Comparison of ENCODE assay signal across 8 cellular contexts in genomic region chr12:120292411-120292660, GRCh38. TPM values are rescaled to one million over a fixed set of nuclear protein-coding genes. Genes with fewer than 3 reads are reported as not detected.
DNase-seq lines count a peak whose midpoint lies in the region; ATAC-seq, FAIRE-seq and TF ChIP-seq lines count a peak whose summit lies in the region.

No MANE protein-coding gene starts in this region.

- H3K9me3 ChIP-seq in body of pancreas (no peaks in the 10 kb centered on the region), mononuclear cell (ENCODE audit: low read depth, low read length) (no peaks in the 10 kb centered on the region)

- peak; percentile 2 for ATAC-seq in HG02885 (IDR thresholded peaks at IDR 0.05; ENCODE audit: poor library complexity, unreplicated experiment)
- ATAC-seq in body of pancreas: peak; percentile 4
- ATAC-seq in sciatic nerve: no peak

- H3K4me3 ChIP-seq in GM08714 (ENCODE audit: low read length) (peak overlapping the region; percentile 57), body of pancreas (peak overlapping the region; percentile 21 to 51), mononuclear cell (ENCODE audit: low read length) (peak overlapping the region; percentile 41)

- H3K36me3 ChIP-seq in body of pancreas (replicated peaks in 1 of 2; ENCODE audit: insufficient read depth in 1 of 2, low read depth in 2 of 2): no peaks in the 10 kb centered on the region

- no peak for DNase-seq in body of pancreas
- DNase-seq in NCI-H1436 treated with DMSO at 0.1 percent for 48 hours (lab: John Stamatoyannopoulos, UW): no peak
- DNase-seq in sciatic nerve (ENCODE audit: low spot score): no peak
- DNase-seq in H54 (ENCODE audit: insufficient read length, low spot score): no peak
- DNase-seq in hippocampal formation (lab: John Stamatoyannopoulos, UW): no peak

- 0% methylated on average over 17 of the region's 17 CpGs for WGBS in body of pancreas, 2 donors

- FAIRE-seq in H54 (lab: Jason Lieb, UNC): no peak

- H3K4me1 ChIP-seq in body of pancreas: peaks cover 18% of the 10 kb centered on the region
- peaks cover 34% of the 10 kb centered on the region for H3K4me1 ChIP-seq in mononuclear cell (ENCODE audit: insufficient read depth, low read length)

- intact Hi-C loops in body of pancreas (cut with DNase I) (no loop called here), sciatic nerve (cut with DNase I) (no loop called here)

- TF ChIP-seq POLR2A in body of pancreas (IDR thresholded peaks at IDR 0.05) (no peak), H54 (IDR thresholded peaks at IDR 0.05; ENCODE audit: low read depth, low read length) (no peak)

- peak overlapping the region; percentile 98 to 99 (median 99) for H3K27ac ChIP-seq in body of pancreas

- no peak for TF ChIP-seq CTCF in body of pancreas (IDR thresholded peaks at IDR 0.05)

- H3K27me3 ChIP-seq in body of pancreas: no peaks in the 10 kb centered on the region
- no peaks in the 10 kb centered on the region for H3K27me3 ChIP-seq in mononuclear cell (ENCODE audit: insufficient read depth, low read length)

RNA-seq across cellular contexts. Expression of gene RNU4-2, which starts 0.6 kb away (rescaled TPM):
- total RNA-seq in body of pancreas (under 1 TPM; under 0.01 TPM), mononuclear cell (under 0.01 TPM), sciatic nerve (15,390 TPM)

RNA-seq across cellular contexts. Expression of gene RNU4-1, which starts 0.7 kb away (rescaled TPM):
- total RNA-seq in body of pancreas (under 1 TPM; under 0.01 TPM), mononuclear cell (under 0.01 TPM), sciatic nerve (1,748 TPM)

RNA-seq across cellular contexts. Expression of gene SIRT4, which starts 9.8 kb away (rescaled TPM):
- total RNA-seq in body of pancreas: 1 to 10 TPM in 1 of 2 donors, under 1 TPM in 1; 0.99 to 6.2 TPM
- 0.10 TPM for total RNA-seq in mononuclear cell
- total RNA-seq in sciatic nerve: 0.76 TPM

RNA-seq across cellular contexts. Expression of gene PXN, which starts 26.8 kb away (rescaled TPM):
- total RNA-seq in body of pancreas (10 to 100 TPM; 29.3 to 35.9 TPM), mononuclear cell (80.8 TPM), sciatic nerve (183 TPM)

RNA-seq across cellular contexts. Expression of gene PLA2G1B, which starts 35.2 kb away (rescaled TPM):
- total RNA-seq in body of pancreas (over 10,000 TPM in 1 of 2 donors, 1,000 to 10,000 TPM in 1; 6,971 to 11,984 TPM), mononuclear cell (0.31 TPM), sciatic nerve (not detected)

Comparison
In these comparisons a context has a peak if more than half of its experiments do, and no peak if none do; other contexts are left out.
1. RNA of gene RNU4-2, which starts 0.6 kb away (total RNA-seq): 15,390 TPM in sciatic nerve (single experiment); under 0.01 TPM in body of pancreas and under 0.01 TPM in mononuclear cell (single experiment); every median in the first group is over 1,000 times any median in the second.
2. RNA of gene RNU4-1, which starts 0.7 kb away (total RNA-seq): 1,748 TPM in sciatic nerve (single experiment); under 0.01 TPM in body of pancreas and under 0.01 TPM in mononuclear cell (single experiment); every median in the first group is over 1,000 times any median in the second.
3. Peak in every context shown above with its lines, with median percentiles within 50 percentile points of each other: H3K4me3 ChIP-seq.